In the genomic region with DNA sequence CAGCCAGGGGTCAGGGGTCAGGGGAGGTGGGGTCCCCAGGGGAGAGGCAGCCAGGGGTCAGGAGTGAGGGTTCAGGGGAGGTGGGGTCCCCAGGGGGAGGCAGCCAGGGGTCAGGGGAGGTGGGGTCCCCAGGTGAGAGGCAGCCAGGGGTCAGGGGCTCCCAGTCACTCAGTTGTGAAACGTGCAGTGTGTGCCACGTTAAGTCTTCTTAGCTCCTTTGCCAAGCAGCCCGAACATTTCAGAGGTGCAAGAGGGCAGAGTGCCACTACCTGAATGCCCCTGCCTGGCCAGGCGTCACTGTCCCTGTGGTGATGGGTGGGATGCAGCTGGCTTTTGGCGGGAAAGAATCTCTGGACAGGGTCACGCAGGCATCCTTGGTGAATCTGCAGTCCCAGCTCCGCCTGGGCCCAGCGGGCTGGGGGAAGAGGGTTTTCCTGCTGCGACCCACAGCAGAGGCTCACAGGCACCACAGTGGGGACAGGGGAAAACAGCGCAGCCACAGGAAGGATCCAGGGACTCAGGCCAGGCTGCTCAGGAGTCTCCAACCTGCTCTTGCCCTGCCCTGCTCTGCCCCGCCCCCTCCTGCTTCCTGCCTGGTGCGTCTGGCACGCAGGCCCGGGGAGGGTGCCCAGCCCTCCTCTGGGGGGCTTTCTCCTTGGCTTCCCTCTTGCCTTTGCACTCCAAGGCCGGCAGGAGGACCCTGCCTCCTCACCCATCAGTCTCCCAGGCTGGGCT, we compare ENCODE assay signal across 1 cellular context.
TF ChIP-seq lines count a peak whose summit lies in the region.

No MANE protein-coding gene starts in this region.

TF ChIP-seq in GM23338, 12 proteins besides CTCF, POLR2A, EP300 and RAD21 (continued from another document):
- TF ChIP-seq, protein P1, sequence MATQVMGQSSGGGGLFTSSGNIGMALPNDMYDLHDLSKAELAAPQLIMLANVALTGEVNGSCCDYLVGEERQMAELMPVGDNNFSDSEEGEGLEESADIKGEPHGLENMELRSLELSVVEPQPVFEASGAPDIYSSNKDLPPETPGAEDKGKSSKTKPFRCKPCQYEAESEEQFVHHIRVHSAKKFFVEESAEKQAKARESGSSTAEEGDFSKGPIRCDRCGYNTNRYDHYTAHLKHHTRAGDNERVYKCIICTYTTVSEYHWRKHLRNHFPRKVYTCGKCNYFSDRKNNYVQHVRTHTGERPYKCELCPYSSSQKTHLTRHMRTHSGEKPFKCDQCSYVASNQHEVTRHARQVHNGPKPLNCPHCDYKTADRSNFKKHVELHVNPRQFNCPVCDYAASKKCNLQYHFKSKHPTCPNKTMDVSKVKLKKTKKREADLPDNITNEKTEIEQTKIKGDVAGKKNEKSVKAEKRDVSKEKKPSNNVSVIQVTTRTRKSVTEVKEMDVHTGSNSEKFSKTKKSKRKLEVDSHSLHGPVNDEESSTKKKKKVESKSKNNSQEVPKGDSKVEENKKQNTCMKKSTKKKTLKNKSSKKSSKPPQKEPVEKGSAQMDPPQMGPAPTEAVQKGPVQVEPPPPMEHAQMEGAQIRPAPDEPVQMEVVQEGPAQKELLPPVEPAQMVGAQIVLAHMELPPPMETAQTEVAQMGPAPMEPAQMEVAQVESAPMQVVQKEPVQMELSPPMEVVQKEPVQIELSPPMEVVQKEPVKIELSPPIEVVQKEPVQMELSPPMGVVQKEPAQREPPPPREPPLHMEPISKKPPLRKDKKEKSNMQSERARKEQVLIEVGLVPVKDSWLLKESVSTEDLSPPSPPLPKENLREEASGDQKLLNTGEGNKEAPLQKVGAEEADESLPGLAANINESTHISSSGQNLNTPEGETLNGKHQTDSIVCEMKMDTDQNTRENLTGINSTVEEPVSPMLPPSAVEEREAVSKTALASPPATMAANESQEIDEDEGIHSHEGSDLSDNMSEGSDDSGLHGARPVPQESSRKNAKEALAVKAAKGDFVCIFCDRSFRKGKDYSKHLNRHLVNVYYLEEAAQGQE (IDR thresholded peaks at IDR 0.05; ENCODE audit: unreplicated experiment) = no peak
- TF ChIP-seq NANOG (IDR thresholded peaks at IDR 0.05; ENCODE audit: borderline replicate concordance) (no peak), CREB1 (CRISPR knock-in tag; IDR thresholded peaks at IDR 0.05; ENCODE audit: low read depth) (no peak), JUNB (IDR thresholded peaks at IDR 0.05; ENCODE audit: unreplicated experiment) (no peak), STAT1 (IDR thresholded peaks at IDR 0.05; ENCODE audit: unreplicated experiment) (no peak), POLR2AphosphoS5 (IDR thresholded peaks at IDR 0.05; ENCODE audit: low read depth) (no peak), ZNF114 (CRISPR knock-in tag; IDR thresholded peaks at IDR 0.05) (no peak)
- TF ChIP-seq, protein P2, sequence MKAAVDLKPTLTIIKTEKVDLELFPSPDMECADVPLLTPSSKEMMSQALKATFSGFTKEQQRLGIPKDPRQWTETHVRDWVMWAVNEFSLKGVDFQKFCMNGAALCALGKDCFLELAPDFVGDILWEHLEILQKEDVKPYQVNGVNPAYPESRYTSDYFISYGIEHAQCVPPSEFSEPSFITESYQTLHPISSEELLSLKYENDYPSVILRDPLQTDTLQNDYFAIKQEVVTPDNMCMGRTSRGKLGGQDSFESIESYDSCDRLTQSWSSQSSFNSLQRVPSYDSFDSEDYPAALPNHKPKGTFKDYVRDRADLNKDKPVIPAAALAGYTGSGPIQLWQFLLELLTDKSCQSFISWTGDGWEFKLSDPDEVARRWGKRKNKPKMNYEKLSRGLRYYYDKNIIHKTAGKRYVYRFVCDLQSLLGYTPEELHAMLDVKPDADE (IDR thresholded peaks at IDR 0.05) = no peak
- TF ChIP-seq, protein P3, sequence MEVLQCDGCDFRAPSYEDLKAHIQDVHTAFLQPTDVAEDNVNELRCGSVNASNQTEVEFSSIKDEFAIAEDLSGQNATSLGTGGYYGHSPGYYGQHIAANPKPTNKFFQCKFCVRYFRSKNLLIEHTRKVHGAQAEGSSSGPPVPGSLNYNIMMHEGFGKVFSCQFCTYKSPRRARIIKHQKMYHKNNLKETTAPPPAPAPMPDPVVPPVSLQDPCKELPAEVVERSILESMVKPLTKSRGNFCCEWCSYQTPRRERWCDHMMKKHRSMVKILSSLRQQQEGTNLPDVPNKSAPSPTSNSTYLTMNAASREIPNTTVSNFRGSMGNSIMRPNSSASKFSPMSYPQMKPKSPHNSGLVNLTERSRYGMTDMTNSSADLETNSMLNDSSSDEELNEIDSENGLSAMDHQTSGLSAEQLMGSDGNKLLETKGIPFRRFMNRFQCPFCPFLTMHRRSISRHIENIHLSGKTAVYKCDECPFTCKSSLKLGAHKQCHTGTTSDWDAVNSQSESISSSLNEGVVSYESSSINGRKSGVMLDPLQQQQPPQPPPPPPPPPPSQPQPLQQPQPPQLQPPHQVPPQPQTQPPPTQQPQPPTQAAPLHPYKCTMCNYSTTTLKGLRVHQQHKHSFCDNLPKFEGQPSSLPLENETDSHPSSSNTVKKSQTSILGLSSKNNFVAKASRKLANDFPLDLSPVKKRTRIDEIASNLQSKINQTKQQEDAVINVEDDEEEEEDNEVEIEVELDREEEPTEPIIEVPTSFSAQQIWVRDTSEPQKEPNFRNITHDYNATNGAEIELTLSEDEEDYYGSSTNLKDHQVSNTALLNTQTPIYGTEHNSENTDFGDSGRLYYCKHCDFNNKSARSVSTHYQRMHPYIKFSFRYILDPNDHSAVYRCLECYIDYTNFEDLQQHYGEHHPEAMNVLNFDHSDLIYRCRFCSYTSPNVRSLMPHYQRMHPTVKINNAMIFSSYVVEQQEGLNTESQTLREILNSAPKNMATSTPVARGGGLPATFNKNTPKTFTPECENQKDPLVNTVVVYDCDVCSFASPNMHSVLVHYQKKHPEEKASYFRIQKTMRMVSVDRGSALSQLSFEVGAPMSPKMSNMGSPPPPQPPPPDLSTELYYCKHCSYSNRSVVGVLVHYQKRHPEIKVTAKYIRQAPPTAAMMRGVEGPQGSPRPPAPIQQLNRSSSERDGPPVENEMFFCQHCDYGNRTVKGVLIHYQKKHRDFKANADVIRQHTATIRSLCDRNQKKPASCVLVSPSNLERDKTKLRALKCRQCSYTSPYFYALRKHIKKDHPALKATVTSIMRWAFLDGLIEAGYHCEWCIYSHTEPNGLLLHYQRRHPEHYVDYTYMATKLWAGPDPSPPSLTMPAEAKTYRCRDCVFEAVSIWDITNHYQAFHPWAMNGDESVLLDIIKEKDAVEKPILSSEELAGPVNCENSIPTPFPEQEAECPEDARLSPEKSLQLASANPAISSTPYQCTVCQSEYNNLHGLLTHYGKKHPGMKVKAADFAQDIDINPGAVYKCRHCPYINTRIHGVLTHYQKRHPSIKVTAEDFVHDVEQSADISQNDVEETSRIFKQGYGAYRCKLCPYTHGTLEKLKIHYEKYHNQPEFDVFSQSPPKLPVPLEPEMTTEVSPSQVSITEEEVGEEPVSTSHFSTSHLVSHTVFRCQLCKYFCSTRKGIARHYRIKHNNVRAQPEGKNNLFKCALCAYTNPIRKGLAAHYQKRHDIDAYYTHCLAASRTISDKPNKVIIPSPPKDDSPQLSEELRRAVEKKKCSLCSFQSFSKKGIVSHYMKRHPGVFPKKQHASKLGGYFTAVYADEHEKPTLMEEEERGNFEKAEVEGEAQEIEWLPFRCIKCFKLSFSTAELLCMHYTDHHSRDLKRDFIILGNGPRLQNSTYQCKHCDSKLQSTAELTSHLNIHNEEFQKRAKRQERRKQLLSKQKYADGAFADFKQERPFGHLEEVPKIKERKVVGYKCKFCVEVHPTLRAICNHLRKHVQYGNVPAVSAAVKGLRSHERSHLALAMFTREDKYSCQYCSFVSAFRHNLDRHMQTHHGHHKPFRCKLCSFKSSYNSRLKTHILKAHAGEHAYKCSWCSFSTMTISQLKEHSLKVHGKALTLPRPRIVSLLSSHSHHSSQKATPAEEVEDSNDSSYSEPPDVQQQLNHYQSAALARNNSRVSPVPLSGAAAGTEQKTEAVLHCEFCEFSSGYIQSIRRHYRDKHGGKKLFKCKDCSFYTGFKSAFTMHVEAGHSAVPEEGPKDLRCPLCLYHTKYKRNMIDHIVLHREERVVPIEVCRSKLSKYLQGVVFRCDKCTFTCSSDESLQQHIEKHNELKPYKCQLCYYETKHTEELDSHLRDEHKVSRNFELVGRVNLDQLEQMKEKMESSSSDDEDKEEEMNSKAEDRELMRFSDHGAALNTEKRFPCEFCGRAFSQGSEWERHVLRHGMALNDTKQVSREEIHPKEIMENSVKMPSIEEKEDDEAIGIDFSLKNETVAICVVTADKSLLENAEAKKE (CRISPR knock-in tag; IDR thresholded peaks at IDR 0.05) = no peak
